Comparison of ENCODE assay signal across 26 cellular contexts in the genomic region with DNA sequence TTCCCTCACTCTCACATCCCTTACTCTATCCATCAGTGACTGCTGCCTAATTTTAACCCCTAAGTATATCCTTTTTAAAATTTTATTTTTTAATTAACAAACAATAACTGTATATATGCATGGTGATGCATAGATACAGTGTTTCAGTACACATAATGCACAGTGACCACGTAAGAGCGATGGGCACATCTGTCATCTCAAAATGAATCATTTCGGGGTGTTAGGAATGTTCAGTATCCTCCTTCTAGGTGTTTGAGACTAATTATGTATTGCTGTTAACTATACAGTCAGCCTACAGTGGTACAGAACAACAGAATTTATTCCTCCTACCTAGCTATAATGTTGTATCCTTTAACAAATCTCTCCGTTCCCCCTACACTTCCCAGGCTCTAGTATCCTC.
"Had no signal": no experiment of that assay in that cellular context is flagged by ENCODE, and none has a peak within 500 bp of the region (broad histone marks: within the 10 kb centered on the region; RNA-seq: fewer than 3 reads in every experiment).

No MANE protein-coding gene starts in this region.

- DNase-seq: activated CD4-positive, alpha-beta memory T cell treated with anti-CD3 and anti-CD28 coated beads, Interleukin-2, amount 10 ng/mL, durations not matched to agents 7 days and 5 days; activated CD4-positive, alpha-beta T cell treated with anti-CD3 and anti-CD28 coated beads for 1 hour; activated CD4-positive, alpha-beta T cell treated with anti-CD3 and anti-CD28 coated beads, Interleukin-2, amount 50 U/mL, for 1 hour; activated CD8-positive, alpha-beta memory T cell treated with anti-CD3 and anti-CD28 coated beads, Interleukin-2, amount 50 U/mL, for 48 hours; activated gamma-delta T cell; activated naive CD4-positive, alpha-beta T cell treated with anti-CD3 and anti-CD28 coated beads for 36 hours; activated T-cell treated with anti-CD3 and anti-CD28 coated beads, Interleukin-2, amount 50 U/mL, for 4 hours; brain microvascular endothelial cell; cerebellar nuclear complex; MG63; MV-4-11; NCI-H1092 treated with DMSO at 0.1 percent for 48 hours; NCI-H1417 treated with DMSO at 0.1 percent for 48 hours; NCI-H1694 treated with DMSO at 0.1 percent for 48 hours; NCI-H2029 treated with DMSO at 0.1 percent for 48 hours; NCI-H510A treated with DMSO at 0.1 percent for 48 hours; NCI-H69; Peyer's patch; Right ventricle myocardium superior; SJCRH30; SK-N-SH; T-helper 1 cell; WERI-Rb-1 had no signal

- H3K4me1 Mint-ChIP-seq: activated CD4-positive, alpha-beta memory T cell treated with anti-CD3 and anti-CD28 coated beads, Interleukin-2, amount 10 ng/mL, durations not matched to agents 7 days and 5 days had no signal

- H3K27ac Mint-ChIP-seq: activated CD4-positive, alpha-beta memory T cell treated with anti-CD3 and anti-CD28 coated beads, Interleukin-2, amount 10 ng/mL, durations not matched to agents 7 days and 5 days; activated naive CD4-positive, alpha-beta T cell treated with anti-CD3 and anti-CD28 coated beads for 36 hours; activated T-helper 17 cell treated with anti-CD3 and anti-CD28 coated beads, Interleukin-2, amount 50 U/mL, for 72 hours had no signal

- H3K27me3 Mint-ChIP-seq: activated CD4-positive, alpha-beta memory T cell treated with anti-CD3 and anti-CD28 coated beads, Interleukin-2, amount 10 ng/mL, durations not matched to agents 7 days and 5 days; activated T-helper 17 cell treated with anti-CD3 and anti-CD28 coated beads, Interleukin-2, amount 50 U/mL, for 72 hours had no signal

- H3K27ac ChIP-seq: brain microvascular endothelial cell, cardiac muscle cell, Peyer's patch, RWPE1, SJCRH30, WERI-Rb-1 had no signal

- H3K4me3 Mint-ChIP-seq: activated CD4-positive, alpha-beta memory T cell treated with anti-CD3 and anti-CD28 coated beads, Interleukin-2, amount 10 ng/mL, durations not matched to agents 7 days and 5 days; activated naive CD4-positive, alpha-beta T cell treated with anti-CD3 and anti-CD28 coated beads for 36 hours; activated T-cell treated with anti-CD3 and anti-CD28 coated beads, Interleukin-2, amount 50 U/mL, for 4 hours; activated T-helper 17 cell treated with anti-CD3 and anti-CD28 coated beads, Interleukin-2, amount 50 U/mL, for 72 hours had no signal

- H3K4me1 ChIP-seq: Peyer's patch, SJCRH30 had no signal

- H3K9me3 ChIP-seq: MG63, Peyer's patch, SJCRH30, SK-N-SH had no signal

- H3K9me3 Mint-ChIP-seq: activated CD4-positive, alpha-beta memory T cell treated with anti-CD3 and anti-CD28 coated beads, Interleukin-2, amount 10 ng/mL, durations not matched to agents 7 days and 5 days; activated naive CD4-positive, alpha-beta T cell treated with anti-CD3 and anti-CD28 coated beads for 36 hours; activated T-cell treated with anti-CD3 and anti-CD28 coated beads, Interleukin-2, amount 50 U/mL, for 4 hours; activated T-helper 17 cell treated with anti-CD3 and anti-CD28 coated beads, Interleukin-2, amount 50 U/mL, for 72 hours had no signal

- ATAC-seq: activated T-helper 17 cell treated with anti-CD3 and anti-CD28 coated beads, Interleukin-2, amount 50 U/mL, for 72 hours had no signal

- H3K36me3 ChIP-seq: brain microvascular endothelial cell, cardiac muscle cell, MG63, Peyer's patch, SJCRH30, WERI-Rb-1 had no signal

- H3K4me3 ChIP-seq: cardiac muscle cell, MG63, Peyer's patch, SJCRH30 had no signal

- H3K27me3 ChIP-seq: brain microvascular endothelial cell, cardiac muscle cell, MG63, Peyer's patch, SJCRH30 had no signal
